In the genomic region with DNA sequence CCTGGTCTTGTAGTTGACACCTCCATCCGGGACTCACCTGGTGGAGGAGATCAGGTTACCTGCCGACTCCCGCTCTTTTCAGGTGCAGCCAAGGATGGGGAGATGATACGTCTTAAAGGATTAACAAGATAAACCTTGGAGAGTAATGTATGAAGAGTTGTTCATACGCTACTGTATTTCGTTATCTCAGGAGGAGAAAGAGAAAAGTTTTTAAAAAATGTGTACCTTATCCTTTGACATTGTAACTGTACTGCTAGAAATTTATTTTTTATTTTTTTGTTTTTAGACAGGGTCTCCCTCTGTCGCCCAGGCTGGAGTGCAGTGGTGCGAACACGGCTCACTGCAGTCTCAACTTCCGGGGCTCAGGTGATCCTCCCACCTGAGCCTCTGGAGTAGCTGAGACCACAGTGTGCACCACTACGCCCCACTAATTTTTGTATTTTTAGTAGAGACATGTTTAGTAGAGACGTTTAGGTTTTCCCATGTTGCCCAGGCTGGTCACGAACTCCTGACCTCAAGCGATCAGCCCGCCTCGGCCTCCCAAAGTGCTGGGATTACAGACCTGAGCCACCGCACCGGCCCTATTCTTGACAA, we compare ENCODE assay signal across 8 cellular contexts. TPM values are rescaled to one million over a fixed set of nuclear protein-coding genes. Genes with fewer than 3 reads are reported as not detected.
A peak's percentile ranks its signal among the peaks of the same experiment; 100 is the strongest.
DNase-seq lines count a peak whose midpoint lies in the region; ATAC-seq and TF ChIP-seq lines count a peak whose summit lies in the region.

No MANE protein-coding gene starts in this region.

- H3K27me3 ChIP-seq in mammary epithelial cell (ENCODE audit: insufficient read depth, low read length) (no peaks in the 10 kb centered on the region), muscle layer of colon (ENCODE audit: control insufficient read depth in 1 of 2, insufficient read depth in 2 of 2, low read length in 2 of 2) (no peaks in the 10 kb centered on the region)

- H4K20me1 ChIP-seq in mammary epithelial cell (ENCODE audit: insufficient read depth, low read length) = no peaks in the 10 kb centered on the region

- H3K4me3 Mint-ChIP-seq in CD14-positive monocyte (peak overlapping the region; percentile 82), IgD-negative memory B cell (peak overlapping the region; percentile 89 to 99 (median 96))

- H3K36me3 ChIP-seq in mammary epithelial cell (ENCODE audit: insufficient read depth, low read length) = no peaks in the 10 kb centered on the region
- no peaks in the 10 kb centered on the region for H3K36me3 ChIP-seq in muscle layer of colon (ENCODE audit: insufficient read depth, low read length)

- DNase-seq in CD14-positive monocyte (ENCODE audit: low spot score) = no peak
- no peak for DNase-seq in mammary epithelial cell
- no peak for DNase-seq in HCEC 1CT

- H2AFZ ChIP-seq in mammary epithelial cell (ENCODE audit: low read depth, low read length) = peak overlapping the region; percentile 95

- H3K27ac Mint-ChIP-seq in CD14-positive monocyte (peak overlapping the region in 2 of 7 donors; percentile 50 to 74), IgD-negative memory B cell (peak overlapping the region in 2 of 3 donors; percentile 78 to 92)

- H3K4me3 ChIP-seq in mammary epithelial cell (replicated peaks in 1 of 3; ENCODE audit: insufficient read depth in 1 of 3, low read depth in 2 of 3, low read length in 3 of 3) = peak overlapping the region; percentile 51 to 77 (median 55)
- peak overlapping the region; percentile 53 to 63 for H3K4me3 ChIP-seq in muscle layer of colon (ENCODE audit: low read depth in 1 of 2, low read length in 2 of 2)

- H3K9ac ChIP-seq in mammary epithelial cell (ENCODE audit: insufficient read depth, low read length) = peak overlapping the region; percentile 50
- peak overlapping the region; percentile 49 for H3K9ac ChIP-seq in muscle layer of colon (ENCODE audit: low read length)

- H3K79me2 ChIP-seq in mammary epithelial cell (ENCODE audit: insufficient read depth, low read length) = peaks cover 42% of the 10 kb centered on the region

- H3K9me3 Mint-ChIP-seq in CD14-positive monocyte = no peaks in the 10 kb centered on the region
- H3K9me3 Mint-ChIP-seq in IgD-negative memory B cell = no peaks in the 10 kb centered on the region

- H3K36me3 Mint-ChIP-seq in CD14-positive monocyte (no peaks in the 10 kb centered on the region), IgD-negative memory B cell (no peaks in the 10 kb centered on the region)

- in situ Hi-C loops in mammary epithelial cell (cut with MboI; ENCODE audit: low sequenced_read_pairs in 2 of 2) = no loop called here

- dilution Hi-C loops in mammary epithelial cell (cut with HindIII; ENCODE audit: low sequenced_read_pairs) = no loop called here

- ATAC-seq in GM19395 (IDR thresholded peaks at IDR 0.05; ENCODE audit: unreplicated experiment) (no peak), HG03097 (IDR thresholded peaks at IDR 0.05; ENCODE audit: low FRiP score, unreplicated experiment) (no peak), HG03108 (IDR thresholded peaks at IDR 0.05; ENCODE audit: unreplicated experiment) (no peak)

- no peaks in the 10 kb centered on the region for H3K9me3 ChIP-seq in mammary epithelial cell (replicated peaks; ENCODE audit: insufficient read depth, low read length)
- H3K9me3 ChIP-seq in muscle layer of colon (ENCODE audit: low read length) = no peaks in the 10 kb centered on the region

- H3K4me1 Mint-ChIP-seq in CD14-positive monocyte (peaks cover 29% of the 10 kb centered on the region), IgD-negative memory B cell (peaks cover 19 to 28% (median 21%) of the 10 kb centered on the region in 3 donors)

- H3K4me1 ChIP-seq in mammary epithelial cell (ENCODE audit: insufficient read depth, low read length) (peaks cover 14% of the 10 kb centered on the region), muscle layer of colon (ENCODE audit: insufficient read depth, low read length) (peaks cover 17% of the 10 kb centered on the region)

- TF ChIP-seq CTCF in CD14-positive monocyte (IDR thresholded peaks at IDR 0.05) = no peak
- no peak for TF ChIP-seq CTCF in mammary epithelial cell (conservative IDR thresholded peaks at IDR 0.05 in 1 of 2, IDR thresholded peaks at IDR 0.05 in 1 of 2; ENCODE audit: extremely low read depth in 1 of 2, insufficient read depth in 1 of 2, low read depth in 1 of 2, low read length in 2 of 2)

- H3K4me2 ChIP-seq in mammary epithelial cell (ENCODE audit: insufficient read depth, low read depth, low read length) = peak overlapping the region; percentile 98

- H3K27ac ChIP-seq in mammary epithelial cell (ENCODE audit: insufficient read depth, low read depth, low read length) = peak overlapping the region; percentile 66
- peak overlapping the region; percentile 27 for H3K27ac ChIP-seq in muscle layer of colon (ENCODE audit: low read depth, low read length)

- CTCF ChIA-PET in mammary epithelial cell (lab: Charles Lee; ENCODE audit: low non-redundant PET) = no interaction called here

- intact Hi-C loops in CD14-positive monocyte (cut with micrococcal nuclease) = no loop called here
- intact Hi-C loops in mammary epithelial cell (cut with micrococcal nuclease) = loop anchor here (1.0 to 5.0 kb wide), 3 partner anchors 16 to 74 kb away; no protein-coding TSS in a partner anchor

- 54% methylated on average over 17 of the region's 18 CpGs for WGBS in mammary epithelial cell (ENCODE audit: low coverage, missing lambda C conversion rate)

- H3K27me3 Mint-ChIP-seq in CD14-positive monocyte (ENCODE audit: low read depth in 3 of 3) (peaks cover 0 to 2% (median 2%) of the 10 kb centered on the region in 3 donors), IgD-negative memory B cell (no peaks in the 10 kb centered on the region)

- BruUV-seq in mammary epithelial cell (replicated peaks; lab: Mats Ljungman, UMichigan) = no TSS peak

RNA-seq across cellular contexts. Expression of a gene that starts 0.8 kb away (rescaled TPM):
- polyA plus RNA-seq in CD14-positive monocyte (1 to 10 TPM; 2.2 to 4.5 TPM), IgD-negative memory B cell (3.2 TPM), mammary epithelial cell (33.2 TPM)
- 10 to 100 TPM; 68.7 to 93.7 TPM for total RNA-seq in mammary epithelial cell
- polyA minus RNA-seq in mammary epithelial cell = 86.5 TPM
